In the genomic region with DNA sequence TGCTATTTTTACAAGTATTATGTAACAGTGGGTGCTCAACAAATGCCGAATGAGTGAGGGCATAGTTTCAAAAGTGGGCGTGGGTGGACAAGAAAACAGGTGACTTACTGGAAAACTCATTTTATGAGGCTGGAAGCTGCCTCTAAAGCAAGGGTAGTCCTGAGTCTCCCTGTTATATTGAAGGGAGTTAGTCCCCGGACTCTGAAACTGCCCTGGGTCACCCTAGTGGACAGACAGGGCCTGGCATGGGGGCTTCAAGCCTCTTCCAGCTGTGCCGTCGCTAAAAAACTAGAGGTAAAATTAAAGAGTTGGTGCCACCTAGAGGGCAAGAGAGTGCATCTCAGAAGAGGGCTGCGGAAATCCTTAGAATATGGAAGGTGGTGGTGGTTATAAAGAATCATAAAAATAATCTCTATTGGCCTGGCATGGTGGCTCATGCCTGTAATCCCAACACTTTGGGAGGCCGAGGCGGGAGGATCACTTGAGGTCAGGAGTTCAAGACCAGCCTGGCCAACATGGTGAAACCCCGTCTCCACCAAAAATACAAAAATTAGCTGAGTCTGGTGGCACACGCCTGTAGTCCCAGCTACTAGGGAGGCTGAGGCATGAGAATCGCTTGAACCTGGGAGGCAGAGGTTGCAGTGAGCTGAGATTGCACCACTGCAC, we compare ENCODE assay signal across 8 cellular contexts. TPM values are rescaled to one million over a fixed set of nuclear protein-coding genes. Genes with fewer than 3 reads are reported as not detected.
A peak's percentile ranks its signal among the peaks of the same experiment; 100 is the strongest.
DNase-seq lines count a peak whose midpoint lies in the region; ATAC-seq and TF ChIP-seq lines count a peak whose summit lies in the region.
"Not testable (repeated sequence)": the region's sequence is repeated elsewhere in the genome, so short reads cannot be mapped to it uniquely, and the experiment has no call there.

No MANE protein-coding gene starts in this region.

- H3K9me3 Mint-ChIP-seq in H9; nephron progenitor cell; stimulated activated memory B cell treated with anti-CD40 and anti-IgM and Interleukin-4, amounts not matched to agents 10 μg/mL and 1 μg/mL and 100 μg/mL, for 72 hours: not testable (repeated sequence)

- not testable (repeated sequence) for H2BK20ac ChIP-seq in H9 (ENCODE audit: low read depth, low read length, poor library complexity, severe bottlenecking)

- not testable (repeated sequence) for H3K23ac ChIP-seq in H9 (ENCODE audit: insufficient read length, low read depth, low read length)

- not testable (repeated sequence) for H3K9ac ChIP-seq in DND-41 (ENCODE audit: low read depth, low read length); H9 (ENCODE audit: extremely low read depth, insufficient read length, low read length)

- H4K8ac ChIP-seq in H9 (replicated peaks; ENCODE audit: insufficient read length, low read depth, low read length) = not testable (repeated sequence)

- H2BK120ac ChIP-seq in H9 (ENCODE audit: low read depth, low read length, poor library complexity, severe bottlenecking) = not testable (repeated sequence)

- not testable (repeated sequence) for H3K4ac ChIP-seq in H9 (ENCODE audit: low read depth, low read length)

- H3K9me3 ChIP-seq in DND-41 (ENCODE audit: insufficient read depth, low read length, severe bottlenecking); H9 (ENCODE audit: control insufficient read depth, low read depth, low read length): not testable (repeated sequence)

- ATAC-seq in DND-41 (ENCODE audit: insufficient read depth, low read depth) = peak; percentile 79
- ATAC-seq in stimulated activated memory B cell treated with anti-CD40 and anti-IgM and Interleukin-4, amounts not matched to agents 10 μg/mL and 1 μg/mL and 100 μg/mL, for 72 hours = peak; percentile 87

- not testable (repeated sequence) for H2BK12ac ChIP-seq in H9 (ENCODE audit: insufficient read length, low read depth, low read length)

- H2AFZ ChIP-seq in DND-41 (ENCODE audit: low read depth, low read length); H9 (ENCODE audit: low read length): not testable (repeated sequence)

- not testable (repeated sequence) for H3K27me3 Mint-ChIP-seq in H9 (ENCODE audit: low read depth); nephron progenitor cell (ENCODE audit: low read depth, poor library complexity); stimulated activated memory B cell treated with anti-CD40 and anti-IgM and Interleukin-4, amounts not matched to agents 10 μg/mL and 1 μg/mL and 100 μg/mL, for 72 hours

- not testable (repeated sequence) for H3K79me1 ChIP-seq in H9 (ENCODE audit: insufficient read depth, low read depth, low read length, poor library complexity, severe bottlenecking)

- H3K27me3 ChIP-seq in DND-41 (ENCODE audit: insufficient read depth, low read length, poor library complexity); H9 (ENCODE audit: insufficient read depth, low read length): not testable (repeated sequence)

- not testable (repeated sequence) for H3K27ac ChIP-seq in DND-41 (ENCODE audit: low read length); H9 (ENCODE audit: insufficient read length, low read depth, low read length)

- not testable (repeated sequence) for H4K5ac ChIP-seq in H9 (ENCODE audit: insufficient read length, low read depth, low read length)

- not testable (repeated sequence) for H3K18ac ChIP-seq in H9 (ENCODE audit: insufficient read length, low read depth, low read length)

- H3K4me3 ChIP-seq in DND-41 (ENCODE audit: low read depth in 1 of 2, low read length in 2 of 2); fibroblast of pulmonary artery (replicated peaks; ENCODE audit: low read depth, low read length): not testable (repeated sequence)

- H3K36me3 ChIP-seq in DND-41 (ENCODE audit: insufficient read depth, low read length) = not testable (repeated sequence)

- H4K20me1 ChIP-seq in DND-41 (ENCODE audit: insufficient read depth, low read length); H9 (ENCODE audit: control insufficient read depth, insufficient read depth, insufficient read length): not testable (repeated sequence)

- peaks cover 26% of the 10 kb centered on the region for H3K4me1 ChIP-seq in DND-41 (ENCODE audit: insufficient read depth, low read length)
- not testable (repeated sequence) for H3K4me1 ChIP-seq in H9 (ENCODE audit: insufficient read depth, low read length)

- H3K4me1 Mint-ChIP-seq in H9 = peaks cover 16 to 17% of the 10 kb centered on the region in 2 experiments
- peaks cover 32% of the 10 kb centered on the region for H3K4me1 Mint-ChIP-seq in nephron progenitor cell
- peaks cover 38% of the 10 kb centered on the region for H3K4me1 Mint-ChIP-seq in stimulated activated memory B cell treated with anti-CD40 and anti-IgM and Interleukin-4, amounts not matched to agents 10 μg/mL and 1 μg/mL and 100 μg/mL, for 72 hours

- not testable (repeated sequence) for H2BK15ac ChIP-seq in H9 (ENCODE audit: low read depth, low read length)

- not testable (repeated sequence) for H2BK5ac ChIP-seq in H9 (ENCODE audit: insufficient read length, low read length)

- not testable (repeated sequence) for H4K91ac ChIP-seq in H9 (ENCODE audit: insufficient read length, low read depth, low read length)

- TF ChIP-seq CTCF in DND-41 (IDR thresholded peaks at IDR 0.05; ENCODE audit: borderline replicate concordance, extremely low read depth, low read length, poor library complexity, severe bottlenecking) (peak; percentile 89), H9 (conservative IDR thresholded peaks at IDR 0.05) (peak; percentile 99), fibroblast of pulmonary artery (IDR thresholded peaks at IDR 0.05; ENCODE audit: low read length, missing control alignments) (peak; percentile 92), nephron progenitor cell (IDR thresholded peaks at IDR 0.05) (peak; percentile 94)

- not testable (repeated sequence) for H3K23me2 ChIP-seq in H9 (ENCODE audit: insufficient read length, low read depth, low read length, poor library complexity, severe bottlenecking)

- in situ Hi-C loops in SK-MEL-5 (cut with HindIII; ENCODE audit: low pct_unique_long_range_greater_than_20kb, low sequenced_read_pairs) = not testable (repeated sequence)

- WGBS in H9 (ENCODE audit: extremely low coverage, insufficient read length, low lambda C conversion rate) = no CpG with 5 or more reads among the region's 11 CpGs

- not testable (repeated sequence) for H3T11ph ChIP-seq in H9 (ENCODE audit: low read length)

- not testable (repeated sequence) for H3K36me3 Mint-ChIP-seq in H9 (ENCODE audit: insufficient read depth in 1 of 3, low read depth in 3 of 3); nephron progenitor cell (ENCODE audit: low read depth); stimulated activated memory B cell treated with anti-CD40 and anti-IgM and Interleukin-4, amounts not matched to agents 10 μg/mL and 1 μg/mL and 100 μg/mL, for 72 hours

- H3K14ac ChIP-seq in H9 (ENCODE audit: insufficient read depth, low read length) = not testable (repeated sequence)

- not testable (repeated sequence) for H3K27ac Mint-ChIP-seq in H9; nephron progenitor cell; stimulated activated memory B cell treated with anti-CD40 and anti-IgM and Interleukin-4, amounts not matched to agents 10 μg/mL and 1 μg/mL and 100 μg/mL, for 72 hours

- H3K56ac ChIP-seq in H9 (ENCODE audit: insufficient read length, low read depth, low read length) = not testable (repeated sequence)

- not testable (repeated sequence) for H3K4me2 ChIP-seq in DND-41 (ENCODE audit: insufficient read depth, low read length); H9 (ENCODE audit: insufficient read depth, insufficient read length, low read length)

- H3K4me3 Mint-ChIP-seq in H9 = peak overlapping the region in 1 of 2 experiments; percentile 27; a peak in 1 of 5 replicates
- not testable (repeated sequence) for H3K4me3 Mint-ChIP-seq in nephron progenitor cell; stimulated activated memory B cell treated with anti-CD40 and anti-IgM and Interleukin-4, amounts not matched to agents 10 μg/mL and 1 μg/mL and 100 μg/mL, for 72 hours

- not testable (repeated sequence) for H2AK5ac ChIP-seq in H9 (ENCODE audit: insufficient read length, low read length)

- peak; percentile 79 for DNase-seq in DND-41
- DNase-seq in H9 = peak; percentile 89
- peak; percentile 95 for DNase-seq in NCI-H1105 treated with DMSO at 0.1 percent for 48 hours (lab: John Stamatoyannopoulos, UW)
- peak; percentile 95 for DNase-seq in SK-MEL-5 (ENCODE audit: low read depth, low spot score)
- DNase-seq in activated effector memory CD4-positive, alpha-beta T cell treated with Interleukin-2 at 50 U/mL for 16 hours = peak; percentile 50
- peak; percentile 93 for DNase-seq in fibroblast of pulmonary artery (ENCODE audit: low read depth)
- DNase-seq in nephron progenitor cell = peak; percentile 76

- H3K79me2 ChIP-seq in DND-41 (ENCODE audit: insufficient read depth, low read length) = peaks cover 27% of the 10 kb centered on the region
- H3K79me2 ChIP-seq in H9 (ENCODE audit: insufficient read depth, low read length) = not testable (repeated sequence)

RNA-seq across cellular contexts. Expression of gene COPG1, which starts 3.6 kb away (rescaled TPM):
- 142 and 147 TPM in 2 replicates for total RNA-seq in H9 (2021)
- total RNA-seq in SK-MEL-5 (2014; rRNA removed; shearing (Covaris generic)) = 205 and 216 TPM in 2 replicates
- polyA plus RNA-seq in SK-MEL-5 (2015; cell fraction: cytosol; rRNA removed) = 191 and 228 TPM in 2 replicates
- 207 and 242 TPM in 2 replicates for polyA plus RNA-seq in SK-MEL-5 (2015; cell fraction: nucleus; rRNA removed)

RNA-seq across cellular contexts. Expression of gene HMCES, which starts 32.9 kb away (rescaled TPM):
- total RNA-seq in H9 (2021) = 51.2 and 52.4 TPM in 2 replicates
- total RNA-seq in SK-MEL-5 (2014; rRNA removed; shearing (Covaris generic)) = 20.5 and 26.6 TPM in 2 replicates
- 24.8 and 31.7 TPM in 2 replicates for polyA plus RNA-seq in SK-MEL-5 (2015; cell fraction: cytosol; rRNA removed)
- polyA plus RNA-seq in SK-MEL-5 (2015; cell fraction: nucleus; rRNA removed) = 12.8 and 13.4 TPM in 2 replicates
